ENCODE assay signal across 21 cellular contexts in genomic region chr12:46858368-46858767, GRCh38. TPM values are rescaled to one million over a fixed set of nuclear protein-coding genes. Genes with fewer than 3 reads are reported as not detected.
"Had no signal": no experiment of that assay in that cellular context is flagged by ENCODE, and none has a peak within 500 bp of the region (broad histone marks: within the 10 kb centered on the region; RNA-seq: fewer than 3 reads in every experiment).

No MANE protein-coding gene starts in this region.

- H3K4me1 ChIP-seq: right atrium auricular region, thyroid gland had no signal

- H3K27ac ChIP-seq: hepatocyte, right atrium auricular region, thyroid gland had no signal

- DNase-seq: activated B cell treated with CpG ODN at 0.5 μM for 24 hours; activated CD4-positive, alpha-beta T cell treated with anti-CD3 and anti-CD28 coated beads for 48 hours; activated CD8-positive, alpha-beta memory T cell treated with anti-CD3 and anti-CD28 coated beads, Interleukin-2, amount 50 U/mL, for 4 hours; activated CD8-positive, alpha-beta T cell treated with anti-CD3 and anti-CD28 coated beads for 36 hours; activated effector memory CD4-positive, alpha-beta T cell treated with anti-CD3 and anti-CD28 coated beads, Interleukin-2, amount 50 U/mL, for 16 hours; activated T-cell treated with anti-CD3 and anti-CD28 coated beads, Interleukin-2, amount 50 U/mL, for 48 hours; kidney glomerular epithelial cell; left ventricle myocardium superior; mesenchymal stem cell; nucleus accumbens; stimulated activated CD4-positive, alpha-beta T cell treated with anti-CD3 and anti-CD28 coated beads, Interleukin-2, amount 100 ng/mL, for 48 hours; thyroid gland had no signal

- H3K36me3 Mint-ChIP-seq: activated naive CD4-positive, alpha-beta T cell treated with anti-CD3 and anti-CD28 coated beads, Interleukin-2, amount 50 U/mL, for 24 hours; natural killer cell treated with Interleukin-12 subunit alpha and Interleukin-12 subunit beta and Interleukin-15 and Interleukin-18, amount 100 ng/mL, for 72 hours; stimulated activated memory B cell treated with anti-CD40 and anti-IgM and Interleukin-4, amounts not matched to agents 10 μg/mL and 1 μg/mL and 100 μg/mL, for 72 hours had no signal

- H3K27me3 Mint-ChIP-seq: activated B cell treated with CpG ODN at 0.5 μM for 24 hours; activated CD8-positive, alpha-beta T cell treated with anti-CD3 and anti-CD28 coated beads for 36 hours; activated naive CD4-positive, alpha-beta T cell treated with anti-CD3 and anti-CD28 coated beads, Interleukin-2, amount 50 U/mL, for 24 hours; natural killer cell treated with Interleukin-12 subunit alpha and Interleukin-12 subunit beta and Interleukin-15 and Interleukin-18, amount 100 ng/mL, for 72 hours; stimulated activated memory B cell treated with anti-CD40 and anti-IgM and Interleukin-4, amounts not matched to agents 10 μg/mL and 1 μg/mL and 100 μg/mL, for 72 hours had no signal

- H2AFZ ChIP-seq: hepatocyte had no signal

- H3K36me3 ChIP-seq: right atrium auricular region, thyroid gland had no signal

- H3K79me2 ChIP-seq: hepatocyte had no signal

- H3K4me3 ChIP-seq: hepatocyte, right atrium auricular region, thyroid gland had no signal

- H3K4me2 ChIP-seq: hepatocyte had no signal

- H3K27ac Mint-ChIP-seq: activated B cell treated with CpG ODN at 0.5 μM for 24 hours; activated CD8-positive, alpha-beta T cell treated with anti-CD3 and anti-CD28 coated beads for 36 hours; activated naive CD4-positive, alpha-beta T cell treated with anti-CD3 and anti-CD28 coated beads, Interleukin-2, amount 50 U/mL, for 24 hours; natural killer cell treated with Interleukin-12 subunit alpha and Interleukin-12 subunit beta and Interleukin-15 and Interleukin-18, amount 100 ng/mL, for 72 hours; stimulated activated memory B cell treated with anti-CD40 and anti-IgM and Interleukin-4, amounts not matched to agents 10 μg/mL and 1 μg/mL and 100 μg/mL, for 72 hours had no signal

- H3K4me1 Mint-ChIP-seq: activated B cell treated with CpG ODN at 0.5 μM for 24 hours; activated naive CD4-positive, alpha-beta T cell treated with anti-CD3 and anti-CD28 coated beads, Interleukin-2, amount 50 U/mL, for 24 hours; stimulated activated memory B cell treated with anti-CD40 and anti-IgM and Interleukin-4, amounts not matched to agents 10 μg/mL and 1 μg/mL and 100 μg/mL, for 72 hours had no signal

- FAIRE-seq: urothelium cell line had no signal

- ATAC-seq: activated CD8-positive, alpha-beta T cell treated with anti-CD3 and anti-CD28 coated beads for 36 hours; esophagus mucosa; left ventricle myocardium superior; natural killer cell treated with Interleukin-12 subunit alpha and Interleukin-12 subunit beta and Interleukin-15 and Interleukin-18, amount 100 ng/mL, for 72 hours; stimulated activated memory B cell treated with anti-CD40 and anti-IgM and Interleukin-4, amounts not matched to agents 10 μg/mL and 1 μg/mL and 100 μg/mL, for 72 hours had no signal

- H3K4me3 Mint-ChIP-seq: activated B cell treated with CpG ODN at 0.5 μM for 24 hours; activated CD8-positive, alpha-beta T cell treated with anti-CD3 and anti-CD28 coated beads for 36 hours; activated naive CD4-positive, alpha-beta T cell treated with anti-CD3 and anti-CD28 coated beads, Interleukin-2, amount 50 U/mL, for 24 hours; natural killer cell treated with Interleukin-12 subunit alpha and Interleukin-12 subunit beta and Interleukin-15 and Interleukin-18, amount 100 ng/mL, for 72 hours; stimulated activated memory B cell treated with anti-CD40 and anti-IgM and Interleukin-4, amounts not matched to agents 10 μg/mL and 1 μg/mL and 100 μg/mL, for 72 hours had no signal

- H3K27me3 ChIP-seq: hepatocyte, right atrium auricular region, thyroid gland had no signal

- H3K9me3 ChIP-seq: thyroid gland had no signal

RNA-seq across cellular contexts. Expression of gene SLC38A4, which starts 32.6 kb away (rescaled TPM):
- total RNA-seq: activated B cell treated with CpG ODN at 0.5 μM for 24 hours; activated CD8-positive, alpha-beta T cell treated with anti-CD3 and anti-CD28 coated beads for 36 hours; cardiac septum; glomerular endothelial cell; natural killer cell treated with Interleukin-12 subunit alpha and Interleukin-12 subunit beta and Interleukin-15 and Interleukin-18, amount 100 ng/mL, for 72 hours had no signal
